In genomic region chr17:81400939-81401726, GRCh38 we compare ENCODE assay signal across 9 cellular contexts. TPM values are rescaled to one million over a fixed set of nuclear protein-coding genes. Genes with fewer than 3 reads are reported as not detected.
A peak's percentile ranks its signal among the peaks of the same experiment; 100 is the strongest.
DNase-seq lines count a peak whose midpoint lies in the region; ATAC-seq, FAIRE-seq and TF ChIP-seq lines count a peak whose summit lies in the region.
"Had no signal": no experiment of that assay in that cellular context is flagged by ENCODE, and none has a peak within 500 bp of the region (broad histone marks: within the 10 kb centered on the region; RNA-seq: fewer than 3 reads in every experiment).

No MANE protein-coding gene starts in this region.

- no peak for TF ChIP-seq EP300 in H1 (IDR thresholded peaks at IDR 0.05; ENCODE audit: borderline replicate concordance in 1 of 2, low read depth in 2 of 2, low read length in 2 of 2)

- no peak overlapping the region for H3K9ac ChIP-seq in H1 (replicated peaks in 1 of 4; ENCODE audit: extremely low read depth in 1 of 4, low read depth in 3 of 4, low read length in 3 of 4)

- TF ChIP-seq CTCF in right atrium auricular region (IDR thresholded peaks at IDR 0.05) (no peak), H1 (IDR thresholded peaks at IDR 0.05; ENCODE audit: control extremely low read depth in 1 of 3, insufficient read depth in 1 of 3, low read depth in 1 of 3, low read length in 3 of 3) (no peak)

- no peak overlapping the region for H3K56ac ChIP-seq in H1 (replicated peaks; ENCODE audit: insufficient read length, low read depth, low read length)

- H3K4me1 Mint-ChIP-seq in naive thymus-derived CD4-positive, alpha-beta T cell: peaks cover 4 to 26% (median 14%) of the 10 kb centered on the region in 7 donors

- H3K27ac ChIP-seq in right atrium auricular region (peak overlapping the region; percentile 95 to 98), H1 (ENCODE audit: low read depth, low read length) (no peak overlapping the region), aorta (ENCODE audit: low read depth in 1 of 2, low read length in 2 of 2) (peak overlapping the region; percentile 87 to 90)
- H3K27ac ChIP-seq in naive thymus-derived CD4-positive, alpha-beta T cell (ENCODE audit: low read depth, low read length): no peak overlapping the region

- H3K4me3 ChIP-seq in right atrium auricular region: peak overlapping the region; percentile 54 to 77
- peak overlapping the region in 3 of 4 experiments; percentile 27 to 56 (median 40); a peak in 4 of 8 replicates for H3K4me3 ChIP-seq in H1 (ENCODE audit: extremely low read depth in 1 of 4, insufficient read depth in 2 of 4, low read depth in 3 of 4, low read length in 4 of 4)
- H3K4me3 ChIP-seq in naive thymus-derived CD4-positive, alpha-beta T cell (ENCODE audit: low read length): no peak overlapping the region
- H3K4me3 ChIP-seq in aorta (ENCODE audit: low read length in 2 of 2): no peak overlapping the region

- no peaks in the 10 kb centered on the region for H4K20me1 ChIP-seq in H1 (replicated peaks in 1 of 2; ENCODE audit: control insufficient read depth in 1 of 2, insufficient read depth in 2 of 2, low read length in 2 of 2)

- intact Hi-C loops in Right ventricle myocardium inferior (cut with DNase I): loop anchor here (5.0 kb wide), 1 partner anchor 149 kb away; no protein-coding TSS in a partner anchor
- intact Hi-C loops in naive thymus-derived CD4-positive, alpha-beta T cell (cut with micrococcal nuclease): loop anchor here in 1 of 2 donors (2.0 kb wide), 1 partner anchor 54 kb away; no protein-coding TSS in a partner anchor
- intact Hi-C loops in aorta (cut with DNase I): loop anchor here in 1 of 2 donors (5.0 kb wide), 1 partner anchor 81 kb away; no protein-coding TSS in a partner anchor

- H4K8ac ChIP-seq in H1 (ENCODE audit: extremely low read depth, insufficient read depth, low read length): peak overlapping the region; percentile 53; the same call in 1 of the 2 replicates

- no peak for TF ChIP-seq RAD21 in H1 (IDR thresholded peaks at IDR 0.05 in 1 of 2, conservative IDR thresholded peaks at IDR 0.05 in 1 of 2; ENCODE audit: low read depth in 2 of 2, low read length in 2 of 2)

- peak overlapping the region in 2 of 9 donors; percentile 34 to 51 for H3K27ac Mint-ChIP-seq in naive thymus-derived CD4-positive, alpha-beta T cell

- peaks cover 18% of the 10 kb centered on the region; the same call in 1 of the 2 replicates for H3K23me2 ChIP-seq in H1 (ENCODE audit: low read depth, low read length)

- H2BK15ac ChIP-seq in H1 (ENCODE audit: low read length): peak overlapping the region; percentile 4; the same call in 1 of the 2 replicates

- H3K9me3 Mint-ChIP-seq in naive thymus-derived CD4-positive, alpha-beta T cell: peaks cover 0 to 8% (median 0%) of the 10 kb centered on the region in 11 donors

- no peaks in the 10 kb centered on the region for H3K79me2 ChIP-seq in H1 (ENCODE audit: control insufficient read depth in 1 of 2, insufficient read depth in 2 of 2, low read length in 2 of 2)

- H2BK120ac ChIP-seq in H1 (replicated peaks; ENCODE audit: low read depth, low read length): no peak overlapping the region

- DNase-seq in right atrium auricular region (ENCODE audit: low spot score) (no peak), Right ventricle myocardium inferior (ENCODE audit: missing footprints) (no peak), H1 (ENCODE audit: low read depth in 1 of 2, low spot score in 2 of 2) (no peak), aorta (no peak), GM19239 (ENCODE audit: insufficient read length, low spot score) (no peak)
- DNase-seq in naive thymus-derived CD4-positive, alpha-beta T cell: no peak
- DNase-seq: activated CD8-positive, alpha-beta memory T cell treated with anti-CD3 and anti-CD28 coated beads for 24 hours had no signal

- no peak overlapping the region for H3K23ac ChIP-seq in H1 (ENCODE audit: insufficient read length)

- no peak overlapping the region for H4K5ac ChIP-seq in H1 (ENCODE audit: insufficient read length, low read depth, low read length)

- H3K27me3 Mint-ChIP-seq in naive thymus-derived CD4-positive, alpha-beta T cell: peaks cover 49 to 75% (median 62%) of the 10 kb centered on the region in 5 donors

- H2BK5ac ChIP-seq in H1 (ENCODE audit: low read depth, low read length): peak overlapping the region; percentile 73; the same call in 1 of the 2 replicates

- H3K4me1 ChIP-seq in right atrium auricular region: peaks cover 6 to 66% of the 10 kb centered on the region in 2 donors
- peaks cover 8 to 41% (median 25%) of the 10 kb centered on the region in 4 experiments for H3K4me1 ChIP-seq in H1 (replicated peaks in 1 of 4; ENCODE audit: control insufficient read depth in 3 of 4, insufficient read depth in 4 of 4, low read length in 3 of 4)
- peaks cover 29% of the 10 kb centered on the region in 2 donors for H3K4me1 ChIP-seq in naive thymus-derived CD4-positive, alpha-beta T cell (ENCODE audit: control insufficient read depth in 2 of 2, insufficient read depth in 2 of 2, low read length in 2 of 2)
- H3K4me1 ChIP-seq in aorta (ENCODE audit: control insufficient read depth in 1 of 2, insufficient read depth in 2 of 2, low read length in 2 of 2): peaks cover 0 to 4% of the 10 kb centered on the region in 2 donors

- H3K79me1 ChIP-seq in H1 (ENCODE audit: low read depth, low read length): no peaks in the 10 kb centered on the region

- no peaks in the 10 kb centered on the region for H3K36me3 ChIP-seq in right atrium auricular region
- no peaks in the 10 kb centered on the region; a peak in 1 of 8 replicates for H3K36me3 ChIP-seq in H1 (ENCODE audit: control insufficient read depth in 2 of 4, insufficient read depth in 4 of 4, low read length in 3 of 4)
- no peaks in the 10 kb centered on the region for H3K36me3 ChIP-seq in naive thymus-derived CD4-positive, alpha-beta T cell (ENCODE audit: control insufficient read depth in 2 of 3, insufficient read depth in 3 of 3, low read length in 3 of 3)
- H3K36me3 ChIP-seq in aorta (ENCODE audit: control insufficient read depth in 1 of 2, insufficient read depth in 2 of 2, low read length in 1 of 2): no peaks in the 10 kb centered on the region

- H2AK5ac ChIP-seq in H1 (ENCODE audit: low read depth, low read length): no peak overlapping the region

- POLR2A ChIA-PET in H1 (lab: Charles Lee; ENCODE audit: partially characterized antibody): interaction anchor here (1.5 to 3.0 kb wide), 3 partner anchors 9 to 118 kb away, joined by 3 to 18 read pairs (median 5); no protein-coding TSS in a partner anchor
- POLR2A ChIA-PET in naive thymus-derived CD4-positive, alpha-beta T cell (lab: Charles Lee): no interaction called here

- FAIRE-seq in H1 (lab: Jason Lieb, UNC): no peak
- no peak for FAIRE-seq in GM19239 (lab: Jason Lieb, UNC)

- peak overlapping the region; percentile 88 for H3K18ac ChIP-seq in H1 (ENCODE audit: extremely low read depth, low read length)

- no peak for TF ChIP-seq POLR2A in H1 (IDR thresholded peaks at IDR 0.05; ENCODE audit: control extremely low read depth in 1 of 2, low read depth in 2 of 2, low read length in 2 of 2)

- ATAC-seq in Right ventricle myocardium inferior (no peak), aorta (ENCODE audit: low FRiP score) (no peak), HG03097 (IDR thresholded peaks at IDR 0.05; ENCODE audit: low FRiP score, unreplicated experiment) (no peak), GM18873 (IDR thresholded peaks at IDR 0.05; ENCODE audit: low FRiP score, unreplicated experiment) (no peak)
- no peak for ATAC-seq in naive thymus-derived CD4-positive, alpha-beta T cell

- CTCF ChIA-PET in H1 (lab: Charles Lee; ENCODE audit: partially characterized antibody): interaction anchor here (0.7 to 10.7 kb wide), 22 partner anchors 10 to 142 kb away, joined by 3 to 89 read pairs (median 4); no protein-coding TSS in a partner anchor
- CTCF ChIA-PET in naive thymus-derived CD4-positive, alpha-beta T cell (lab: Charles Lee): no interaction called here

- H3K9me3 ChIP-seq in right atrium auricular region: no peaks in the 10 kb centered on the region
- H3K9me3 ChIP-seq in H1 (ENCODE audit: insufficient read depth in 2 of 2, low read depth in 1 of 2, low read length in 1 of 2): no peaks in the 10 kb centered on the region
- H3K9me3 ChIP-seq in naive thymus-derived CD4-positive, alpha-beta T cell (ENCODE audit: control insufficient read depth in 2 of 3, low read length in 3 of 3): no peaks in the 10 kb centered on the region
- no peaks in the 10 kb centered on the region for H3K9me3 ChIP-seq in aorta (ENCODE audit: control insufficient read depth, low read length)

- 8% methylated on average over 21 of the region's 21 CpGs; no CpG with 5 or more reads in 1 of the 2 experiments for WGBS in H1 (ENCODE audit: extremely low coverage in 1 of 2, insufficient coverage in 1 of 2, insufficient read length in 1 of 2, insufficient replicate concordance in 2 of 2, low coverage in 1 of 2, low lambda C conversion rate in 2 of 2, missing lambda C conversion rate in 1 of 2), 2 experiments
- WGBS in aorta, 2 donors: 32 to 54% methylated on average over 21 of the region's 21 CpGs

- H3K14ac ChIP-seq in H1 (ENCODE audit: insufficient read length): no peak overlapping the region

- H3K4me2 ChIP-seq in H1 (ENCODE audit: insufficient read depth in 1 of 2, low read depth in 2 of 2, low read length in 2 of 2): peak overlapping the region; percentile 76 to 82

- H3K4me3 Mint-ChIP-seq in naive thymus-derived CD4-positive, alpha-beta T cell: peak overlapping the region in 7 of 10 donors; percentile 7 to 84 (median 56)

- no peaks in the 10 kb centered on the region for H3K27me3 ChIP-seq in right atrium auricular region
- peaks cover 32 to 59% (median 50%) of the 10 kb centered on the region in 4 experiments for H3K27me3 ChIP-seq in H1 (replicated peaks in 1 of 4; ENCODE audit: control insufficient read depth in 3 of 4, extremely low read depth in 1 of 4, insufficient read depth in 3 of 4, low read length in 3 of 4)
- H3K27me3 ChIP-seq in naive thymus-derived CD4-positive, alpha-beta T cell (ENCODE audit: control insufficient read depth in 2 of 2, insufficient read depth in 2 of 2, low read length in 2 of 2): peaks cover 12 to 46% of the 10 kb centered on the region in 2 donors
- no peaks in the 10 kb centered on the region for H3K27me3 ChIP-seq in aorta (ENCODE audit: control insufficient read depth in 1 of 2, insufficient read depth in 2 of 2, low read length in 1 of 2)

- H2BK12ac ChIP-seq in H1 (ENCODE audit: low read depth, low read length): peak overlapping the region; percentile 97; the same call in 1 of the 2 replicates

- H2AFZ ChIP-seq in H1 (ENCODE audit: low read length): no peak overlapping the region

- H2BK20ac ChIP-seq in H1 (ENCODE audit: low read length): peak overlapping the region; percentile 86; the same call in 1 of the 2 replicates

- peak overlapping the region; percentile 1 for H3K4ac ChIP-seq in H1 (replicated peaks; ENCODE audit: insufficient read length, low read depth, low read length)

- H4K91ac ChIP-seq in H1 (replicated peaks; ENCODE audit: insufficient read length, low read length): no peak overlapping the region

- peaks cover 0 to 4% (median 0%) of the 10 kb centered on the region in 5 donors for H3K36me3 Mint-ChIP-seq in naive thymus-derived CD4-positive, alpha-beta T cell

RNA-seq across cellular contexts. Expression of gene BAHCC1, which starts 5.9 kb away (rescaled TPM):
- total RNA-seq in right atrium auricular region: 10 to 100 TPM in 1 of 2 donors, 1 to 10 TPM in 1; 5.8 to 12.7 TPM
- total RNA-seq in Right ventricle myocardium inferior: 9.9 TPM
- 0.58 and 0.71 TPM in 2 replicates for total RNA-seq in H1 (2021; fragmentation: NEBNext Ultra II Directional; extraction: Animal tissue kit (Norgen Biotek cat#: 25700))
- polyA plus RNA-seq in H1 (2011; rRNA removed): 0.26 and 0.61 TPM in 2 replicates
- polyA plus RNA-seq in H1 (2011; cell fraction: cytosol; rRNA removed): 0.47 TPM
- 2.9 TPM for polyA plus RNA-seq in H1 (2011; cell fraction: nucleus; rRNA removed)
- 0.44 to 0.98 TPM (median 0.89 TPM) in 4 replicates for polyA plus RNA-seq in H1 (2012, experiment 1 of 2)
- polyA plus RNA-seq in H1 (2012, experiment 2 of 2): 0.58 TPM
- polyA plus RNA-seq in H1 (2013, experiment 1 of 2): 0.45 TPM
- 0.50 TPM for polyA plus RNA-seq in H1 (2013, experiment 2 of 2)
- polyA minus RNA-seq in H1 (2011; rRNA and poly(A)+ RNA removed): 0.88 and 0.95 TPM in 2 replicates
- 3.2 TPM for polyA minus RNA-seq in H1 (2011; cell fraction: cytosol; rRNA and poly(A)+ RNA removed)
- 1.3 TPM for polyA minus RNA-seq in H1 (2011; cell fraction: nucleus; rRNA and poly(A)+ RNA removed)
- 1 to 10 TPM in 1 of 5 experiments, under 1 TPM in 3, not detected in 1; 0.05 to 3.8 (median 0.68) TPM for total RNA-seq in naive thymus-derived CD4-positive, alpha-beta T cell
- not detected for polyA plus RNA-seq in naive thymus-derived CD4-positive, alpha-beta T cell
- total RNA-seq in aorta: 10 to 100 TPM; 22.8 to 49.3 TPM
- polyA plus RNA-seq in aorta: 10 to 100 TPM in 1 of 2 donors, 1 to 10 TPM in 1; 3.9 to 16.8 TPM

Comparison
In these comparisons a context has a peak if more than half of its experiments do, and no peak if none do; other contexts are left out.
1. H3K27ac ChIP-seq: peak in right atrium auricular region (2 of 2) and aorta (2 of 2); none in H1 (single experiment) and naive thymus-derived CD4-positive, alpha-beta T cell (single experiment).
2. H3K4me3 ChIP-seq: peak in right atrium auricular region (2 of 2) and H1 (3 of 4); none in naive thymus-derived CD4-positive, alpha-beta T cell (single experiment) and aorta (0 of 2).